Comparison of ENCODE assay signal across 24 cellular contexts in genomic region chr2:222240676-222241049, GRCh38. TPM values are rescaled to one million over a fixed set of nuclear protein-coding genes. Genes with fewer than 3 reads are reported as not detected.
"Had no signal": no experiment of that assay in that cellular context is flagged by ENCODE, and none has a peak within 500 bp of the region (broad histone marks: within the 10 kb centered on the region; RNA-seq: fewer than 3 reads in every experiment).

No MANE protein-coding gene starts in this region.

- H3K4me3 ChIP-seq: ovary, prostate gland, upper lobe of left lung had no signal

- DNase-seq: activated CD4-positive, alpha-beta T cell treated with anti-CD3 and anti-CD28 coated beads for 4 hours; activated CD4-positive, alpha-beta T cell treated with anti-CD3 and anti-CD28 coated beads, Interleukin-2, amount 50 U/mL, for 48 hours; activated CD4-positive, CD25-positive, alpha-beta regulatory T cell; activated naive CD4-positive, alpha-beta T cell treated with Interleukin-2 at 50 U/mL for 16 hours; activated naive CD8-positive, alpha-beta T cell treated with anti-CD3 and anti-CD28 coated beads for 36 hours; activated T-cell treated with anti-CD3 and anti-CD28 coated beads, Interleukin-2, amount 50 U/mL, for 48 hours; cortex of kidney; erythroblast; foreskin fibroblast; mammary epithelial cell; midbrain; natural killer cell; ovary; stimulated activated CD4-positive, alpha-beta T cell treated with anti-CD3 and anti-CD28 coated beads, Interleukin-12 subunit alpha, Interleukin-12 subunit beta, amount 100 ng/mL, for 4 hours; stimulated activated CD4-positive, alpha-beta T cell treated with anti-CD3 and anti-CD28 coated beads, Interleukin-4, amount 100 ng/mL, for 4 hours; stimulated activated naive CD8-positive, alpha-beta T cell treated with anti-CD3 and anti-CD28 coated beads, Interleukin-15, Interleukin-2, amounts not matched to agents 100 U/mL and 50 U/mL, for 24 hours; upper lobe of left lung had no signal

- H3K4me1 Mint-ChIP-seq: activated naive CD8-positive, alpha-beta T cell treated with anti-CD3 and anti-CD28 coated beads for 36 hours; natural killer cell had no signal

- H3K9me3 Mint-ChIP-seq: T-helper 1 cell treated with Interleukin-12 subunit alpha and Interleukin-12 subunit beta and Interleukin-4 antibody, amounts not matched to agents 30 μg/mL and 1 μg/mL, for 36 hours had no signal

- H3K36me3 ChIP-seq: neutrophil, ovary, prostate gland, upper lobe of left lung had no signal

- H3K27me3 ChIP-seq: ovary had no signal

- H3K36me3 Mint-ChIP-seq: activated naive CD8-positive, alpha-beta T cell treated with anti-CD3 and anti-CD28 coated beads for 36 hours; natural killer cell had no signal

- H3K9me3 ChIP-seq: neutrophil, ovary, prostate gland, upper lobe of left lung had no signal

- H3K4me3 Mint-ChIP-seq: activated naive CD8-positive, alpha-beta T cell treated with anti-CD3 and anti-CD28 coated beads for 36 hours; natural killer cell; T-helper 1 cell treated with Interleukin-12 subunit alpha and Interleukin-12 subunit beta and Interleukin-4 antibody, amounts not matched to agents 30 μg/mL and 1 μg/mL, for 36 hours had no signal

- H3K4me1 ChIP-seq: prostate gland, upper lobe of left lung had no signal

- ATAC-seq: natural killer cell; stimulated activated naive CD8-positive, alpha-beta T cell treated with anti-CD3 and anti-CD28 coated beads, Interleukin-15, Interleukin-2, amounts not matched to agents 100 U/mL and 50 U/mL, for 24 hours had no signal

- H3K27ac Mint-ChIP-seq: activated naive CD8-positive, alpha-beta T cell treated with anti-CD3 and anti-CD28 coated beads for 36 hours; natural killer cell; T-helper 1 cell treated with Interleukin-12 subunit alpha and Interleukin-12 subunit beta and Interleukin-4 antibody, amounts not matched to agents 30 μg/mL and 1 μg/mL, for 36 hours had no signal

- H3K27ac ChIP-seq: neutrophil, ovary, prostate gland, upper lobe of left lung had no signal

RNA-seq across cellular contexts. Expression of gene PAX3, which starts 58.1 kb away (rescaled TPM):
- total RNA-seq: activated naive CD8-positive, alpha-beta T cell treated with anti-CD3 and anti-CD28 coated beads for 36 hours; bronchial epithelial cell; fibroblast of lung; glomerular endothelial cell; left ventricle myocardium superior; mammary epithelial cell; natural killer cell; ovary; prostate gland had no signal
- polyA plus RNA-seq: fibroblast of lung, mammary epithelial cell, ovary had no signal
